Comparison of ENCODE assay signal across 2 cellular contexts in genomic region chr16:73793286-73793685, GRCh38.
TF ChIP-seq lines count a peak whose summit lies in the region.

No MANE protein-coding gene starts in this region.

TF ChIP-seq in K562, 482 proteins besides CTCF, POLR2A, EP300 and RAD21:
- peak; percentile 35 for TF ChIP-seq TFE3 (CRISPR knock-in tag; IDR thresholded peaks at IDR 0.05)
- no peak for TF ChIP-seq ZNF23 (CRISPR knock-in tag; IDR thresholded peaks at IDR 0.05)

TF ChIP-seq in neural cell, 6 proteins besides CTCF, POLR2A, EP300 and RAD21:
- TF ChIP-seq REST (IDR thresholded peaks at IDR 0.05; ENCODE audit: borderline replicate concordance) (no peak), POLR2AphosphoS5 (IDR thresholded peaks at IDR 0.05) (peak; percentile 51)
